ENCODE assay signal across 13 cellular contexts in genomic region chr5:175133185-175133584, GRCh38.
DNase-seq lines count a peak whose midpoint lies in the region; ATAC-seq and TF ChIP-seq lines count a peak whose summit lies in the region.
"Had no signal": no experiment of that assay in that cellular context is flagged by ENCODE, and none has a peak within 500 bp of the region (broad histone marks: within the 10 kb centered on the region; RNA-seq: fewer than 3 reads in every experiment).

No MANE protein-coding gene starts in this region.

- TF ChIP-seq RAD21 in SK-N-SH (IDR thresholded peaks at IDR 0.05; ENCODE audit: low read length): no peak

- no peak overlapping the region for H3K27ac ChIP-seq in SK-N-SH (ENCODE audit: low read depth in 2 of 2, low read length in 1 of 2)
- H3K27ac ChIP-seq in RWPE1: no peak overlapping the region
- H3K27ac ChIP-seq: C4-2B had no signal

- H2AFZ ChIP-seq in SK-N-SH (ENCODE audit: low read depth): no peak overlapping the region

- no peaks in the 10 kb centered on the region; the same call in 1 of the 2 replicates for H3K9me2 ChIP-seq in SK-N-SH

- H3K4me3 ChIP-seq in AG09309 (ENCODE audit: control insufficient read depth, low read depth, low read length): no peak overlapping the region
- no peak overlapping the region for H3K4me3 ChIP-seq in SK-N-SH (ENCODE audit: low read depth in 2 of 2, low read length in 1 of 2)

- no peaks in the 10 kb centered on the region for H3K36me3 ChIP-seq in SK-N-SH (replicated peaks in 1 of 2; ENCODE audit: control insufficient read depth in 1 of 2, insufficient read depth in 2 of 2, low read length in 1 of 2)

- in situ Hi-C loops in ACHN (cut with HindIII; ENCODE audit: low pct_ligation_motif_present, low pct_unique_long_range_greater_than_20kb, low sequenced_read_pairs): no loop called here

- POLR2A ChIA-PET in SK-N-SH (lab: Yijun Ruan, JAX) (no interaction called here), RWPE1 (lab: Yijun Ruan, JAX; ENCODE audit: low non-redundant PET) (no interaction called here)

- no peaks in the 10 kb centered on the region for H3K79me2 ChIP-seq in SK-N-SH (ENCODE audit: insufficient read depth)

- TF ChIP-seq CTCF in AG09309 (IDR thresholded peaks at IDR 0.05; ENCODE audit: control insufficient read depth, insufficient read depth, low read depth, low read length, missing control alignments): peak; percentile 34
- TF ChIP-seq CTCF in SK-N-SH (IDR thresholded peaks at IDR 0.05): no peak
- no peak for TF ChIP-seq CTCF in RWPE1 (conservative IDR thresholded peaks at IDR 0.05; ENCODE audit: low read depth)

- no peak overlapping the region for H3K9ac ChIP-seq in SK-N-SH

- ATAC-seq in GM18858 (IDR thresholded peaks at IDR 0.05; ENCODE audit: unreplicated experiment): no peak

- peak; percentile 8 for DNase-seq in ACHN
- no peak for DNase-seq in AG09309 (ENCODE audit: low read depth)
- no peak for DNase-seq in SK-N-SH
- DNase-seq in iPS-NIHi11 (ENCODE audit: low spot score): peak; percentile 18
- DNase-seq in RWPE1 (ENCODE audit: low spot score): no peak
- DNase-seq in DMS114 treated with DMSO at 0.1 percent for 48 hours (lab: John Stamatoyannopoulos, UW; ENCODE audit: unreplicated experiment): no peak
- DNase-seq: COR-L47, GF-D8, KBM-7, NCI-H1436 treated with DMSO at 0.1 percent for 48 hours, NCI-H510A had no signal

- 13% methylated on average over 5 of the region's 5 CpGs for WGBS in SK-N-SH (ENCODE audit: low lambda C conversion rate)

- no peak for TF ChIP-seq EP300 in SK-N-SH (IDR thresholded peaks at IDR 0.05; ENCODE audit: borderline replicate concordance in 1 of 2, low read depth in 1 of 2, low read length in 1 of 2)

- H4K20me1 ChIP-seq in SK-N-SH (ENCODE audit: insufficient read depth): no peaks in the 10 kb centered on the region

- H3K4me1 ChIP-seq in SK-N-SH (ENCODE audit: control insufficient read depth in 1 of 2, insufficient read depth in 2 of 2, low read depth in 1 of 2, low read length in 1 of 2): no peaks in the 10 kb centered on the region

- no peaks in the 10 kb centered on the region for H3K9me3 ChIP-seq in SK-N-SH

- H3F3A ChIP-seq in SK-N-SH (replicated peaks; ENCODE audit: insufficient read depth): no peaks in the 10 kb centered on the region

- no peak overlapping the region for H3K4me2 ChIP-seq in SK-N-SH

- CTCF ChIA-PET in SK-N-SH (lab: Yijun Ruan, JAX): interaction anchor here (0.6 kb wide), 1 partner anchor 223 kb away, joined by 3 read pairs; no protein-coding TSS in a partner anchor
- CTCF ChIA-PET in RWPE1 (lab: Yijun Ruan, JAX): interaction anchor here (0.8 kb wide), 1 partner anchor 40 kb away, joined by 3 read pairs; no protein-coding TSS in a partner anchor

- H3K27me3 ChIP-seq in SK-N-SH (ENCODE audit: insufficient read depth): no peaks in the 10 kb centered on the region

TF ChIP-seq in SK-N-SH, 30 proteins besides CTCF, POLR2A, EP300 and RAD21:
- TF ChIP-seq SMC3 (IDR thresholded peaks at IDR 0.05; ENCODE audit: low read depth, low read length) (0 out of 2 replicates have a peak, but pooled peaks have one; percentile 12), NRF1 (IDR thresholded peaks at IDR 0.05; ENCODE audit: low read depth, low read length) (no peak)

Comparison
In these comparisons a context has a peak if more than half of its experiments do, and no peak if none do; other contexts are left out.
1. DNase-seq: peak in ACHN (single experiment) and iPS-NIHi11 (single experiment); none in AG09309 (single experiment), SK-N-SH (single experiment), RWPE1 (single experiment) and DMS114 treated with DMSO at 0.1 percent for 48 hours (single experiment).